In genomic region chr1:67840449-67840848, GRCh38 we compare ENCODE assay signal across 11 cellular contexts. TPM values are rescaled to one million over a fixed set of nuclear protein-coding genes. Genes with fewer than 3 reads are reported as not detected.
DNase-seq lines count a peak whose midpoint lies in the region; ATAC-seq and TF ChIP-seq lines count a peak whose summit lies in the region.
"Had no signal": no experiment of that assay in that cellular context is flagged by ENCODE, and none has a peak within 500 bp of the region (broad histone marks: within the 10 kb centered on the region; RNA-seq: fewer than 3 reads in every experiment).

No MANE protein-coding gene starts in this region.

- TF ChIP-seq CTCF in HFFc6 (IDR thresholded peaks at IDR 0.05), result no peak
- TF ChIP-seq CTCF in hepatocyte (IDR thresholded peaks at IDR 0.05; ENCODE audit: poor library complexity), result no peak

- H3K4me1 Mint-ChIP-seq in HFFc6 (ENCODE audit: low read depth), result peaks cover 61% of the 10 kb centered on the region
- H3K4me1 Mint-ChIP-seq: activated CD4-positive, alpha-beta memory T cell treated with anti-CD3 and anti-CD28 coated beads, Interleukin-2, amount 10 ng/mL, durations not matched to agents 7 days and 5 days had no signal

- no peak overlapping the region for H3K4me2 ChIP-seq in hepatocyte

- DNase-seq in HFFc6, result peak; percentile 83
- peak; percentile 94 for DNase-seq in astrocyte of the hippocampus (ENCODE audit: low read depth, low spot score)
- DNase-seq in amygdala (lab: John Stamatoyannopoulos, UW), result no peak
- no peak for DNase-seq in hepatocyte (ENCODE audit: low spot score)
- DNase-seq in activated effector memory CD4-positive, alpha-beta T cell treated with anti-CD3 and anti-CD28 coated beads, Interleukin-2, amount 50 U/mL, for 16 hours, result no peak
- DNase-seq: activated CD4-positive, alpha-beta memory T cell treated with anti-CD3 and anti-CD28 coated beads, Interleukin-2, amount 10 ng/mL, durations not matched to agents 7 days and 5 days; cerebellar nuclear complex; stimulated activated naive CD8-positive, alpha-beta T cell treated with anti-CD3 and anti-CD28 coated beads, Interleukin-15, Interleukin-2, amounts not matched to agents 100 U/mL and 50 U/mL, for 24 hours had no signal

- no peaks in the 10 kb centered on the region for H3K9me3 Mint-ChIP-seq in HFFc6
- H3K9me3 Mint-ChIP-seq: activated CD4-positive, alpha-beta memory T cell treated with anti-CD3 and anti-CD28 coated beads, Interleukin-2, amount 10 ng/mL, durations not matched to agents 7 days and 5 days had no signal

- H3K79me2 ChIP-seq in hepatocyte, result no peaks in the 10 kb centered on the region

- WGBS in hepatocyte (ENCODE audit: low lambda C conversion rate, missing lambda C conversion rate), result 79% methylated on average over 2 of the region's 2 CpGs

- no peaks in the 10 kb centered on the region for H3K9me3 ChIP-seq in iPS-18a (ENCODE audit: control insufficient read depth, low read depth, low read length)
- no peaks in the 10 kb centered on the region for H3K9me3 ChIP-seq in subcutaneous abdominal adipose tissue (ENCODE audit: control insufficient read depth in 5 of 5, low read length in 5 of 5)
- H3K9me3 ChIP-seq in hepatocyte (ENCODE audit: low read depth), result no peaks in the 10 kb centered on the region

- H3K27ac Mint-ChIP-seq in HFFc6, result peak overlapping the region; percentile 68
- H3K27ac Mint-ChIP-seq: activated CD4-positive, alpha-beta memory T cell treated with anti-CD3 and anti-CD28 coated beads, Interleukin-2, amount 10 ng/mL, durations not matched to agents 7 days and 5 days had no signal

- H3K27me3 ChIP-seq in iPS-18a (ENCODE audit: control insufficient read depth, insufficient read depth, low read length) (peaks cover under 1% of the 10 kb centered on the region), subcutaneous abdominal adipose tissue (ENCODE audit: control insufficient read depth in 5 of 5, insufficient read depth in 4 of 5, low read length in 5 of 5) (no peaks in the 10 kb centered on the region), hepatocyte (no peaks in the 10 kb centered on the region)

- no peak overlapping the region for H2AFZ ChIP-seq in hepatocyte

- H3K27me3 Mint-ChIP-seq in HFFc6 (ENCODE audit: insufficient read depth), result no peaks in the 10 kb centered on the region

- no peaks in the 10 kb centered on the region for H3K36me3 Mint-ChIP-seq in HFFc6 (ENCODE audit: low read depth)

- no peaks in the 10 kb centered on the region for H4K20me1 ChIP-seq in hepatocyte (ENCODE audit: insufficient read depth, poor library complexity, severe bottlenecking)

- peaks cover 44% of the 10 kb centered on the region for H3K4me1 ChIP-seq in iPS-18a (ENCODE audit: control insufficient read depth, low read depth, low read length)
- H3K4me1 ChIP-seq in subcutaneous abdominal adipose tissue (ENCODE audit: control insufficient read depth in 5 of 5, insufficient read depth in 5 of 5, low read length in 5 of 5), result peaks cover 0 to 31% (median 14%) of the 10 kb centered on the region in 5 donors
- H3K4me1 ChIP-seq in hepatocyte (ENCODE audit: insufficient read depth), result no peaks in the 10 kb centered on the region

- no peak overlapping the region for H3K9ac ChIP-seq in iPS-18a (ENCODE audit: low read length)
- no peak overlapping the region for H3K9ac ChIP-seq in subcutaneous abdominal adipose tissue (ENCODE audit: low read length in 5 of 5)

- H3K27ac ChIP-seq in iPS-18a (ENCODE audit: low read length), result no peak overlapping the region
- H3K27ac ChIP-seq in subcutaneous abdominal adipose tissue (ENCODE audit: low read depth, low read length), result peak overlapping the region; percentile 58
- no peak overlapping the region for H3K27ac ChIP-seq in hepatocyte

- no peak for ATAC-seq in HG03342 (IDR thresholded peaks at IDR 0.05; ENCODE audit: unreplicated experiment)
- ATAC-seq: stimulated activated naive CD8-positive, alpha-beta T cell treated with anti-CD3 and anti-CD28 coated beads, Interleukin-15, Interleukin-2, amounts not matched to agents 100 U/mL and 50 U/mL, for 24 hours had no signal

- peak overlapping the region; percentile 18 for H3K4me3 ChIP-seq in iPS-18a (ENCODE audit: low read length)
- no peak overlapping the region for H3K4me3 ChIP-seq in subcutaneous abdominal adipose tissue (ENCODE audit: low read depth in 1 of 5, low read length in 5 of 5)
- H3K4me3 ChIP-seq in hepatocyte, result no peak overlapping the region

- H3K36me3 ChIP-seq in iPS-18a (ENCODE audit: control insufficient read depth, low read depth, low read length) (no peaks in the 10 kb centered on the region), subcutaneous abdominal adipose tissue (ENCODE audit: control insufficient read depth in 5 of 5, insufficient read depth in 5 of 5, low read length in 5 of 5) (no peaks in the 10 kb centered on the region), hepatocyte (replicated peaks; ENCODE audit: insufficient read depth, low read depth) (no peaks in the 10 kb centered on the region)

- H3K4me3 Mint-ChIP-seq in HFFc6, result peak overlapping the region; percentile 30
- H3K4me3 Mint-ChIP-seq: activated CD4-positive, alpha-beta memory T cell treated with anti-CD3 and anti-CD28 coated beads, Interleukin-2, amount 10 ng/mL, durations not matched to agents 7 days and 5 days had no signal

- no peaks in the 10 kb centered on the region for H3K9me2 ChIP-seq in hepatocyte (replicated peaks; ENCODE audit: insufficient read depth)

RNA-seq across cellular contexts. Expression of gene GNG12, which starts 7.2 kb away (rescaled TPM):
- 100 to 1,000 TPM; 172 to 229 (median 198) TPM for total RNA-seq in HFFc6 (2021; fragmentation: NEBNext Ultra II Directional; extraction: Animal tissue kit (Norgen Biotek cat#: 25700))
- total RNA-seq in hepatocyte, result 97.0 and 108 TPM in 2 replicates
- polyA plus RNA-seq in hepatocyte, result 49.6 and 51.9 TPM in 2 replicates

Comparison
In these comparisons a context has a peak if more than half of its experiments do, and no peak if none do; other contexts are left out.
1. DNase-seq: peak in HFFc6 (single experiment) and astrocyte of the hippocampus (single experiment); none in amygdala (0 of 56), hepatocyte (single experiment) and activated effector memory CD4-positive, alpha-beta T cell treated with anti-CD3 and anti-CD28 coated beads, Interleukin-2, amount 50 U/mL, for 16 hours (single experiment).